ENCODE assay signal across 12 cellular contexts in genomic region chr14:93034671-93034994, GRCh38.
DNase-seq lines count a peak whose midpoint lies in the region; ATAC-seq and TF ChIP-seq lines count a peak whose summit lies in the region.
"Had no signal": no experiment of that assay in that cellular context is flagged by ENCODE, and none has a peak within 500 bp of the region (broad histone marks: within the 10 kb centered on the region; RNA-seq: fewer than 3 reads in every experiment).

No MANE protein-coding gene starts in this region.

- peaks cover 25 to 87% (median 41%) of the 10 kb centered on the region in 3 donors for H3K4me1 ChIP-seq in esophagus squamous epithelium
- H3K4me1 ChIP-seq in tibial nerve: peaks cover 8 to 99% (median 72%) of the 10 kb centered on the region in 4 donors

- H3K9me3 ChIP-seq in SU-DHL-6 (ENCODE audit: insufficient read depth, low read length) (no peaks in the 10 kb centered on the region), esophagus squamous epithelium (no peaks in the 10 kb centered on the region), tibial nerve (no peaks in the 10 kb centered on the region)
- H3K9me3 ChIP-seq: uterus had no signal

- H3K9me2 ChIP-seq in SU-DHL-6 (replicated peaks; ENCODE audit: insufficient read depth, low read length): no peaks in the 10 kb centered on the region

- no peaks in the 10 kb centered on the region for H3K79me2 ChIP-seq in SU-DHL-6 (ENCODE audit: insufficient read depth, low read length)

- TF ChIP-seq POLR2A in esophagus squamous epithelium (IDR thresholded peaks at IDR 0.05) (no peak), tibial nerve (IDR thresholded peaks at IDR 0.05) (no peak)

- H3K27ac ChIP-seq in SU-DHL-6 (ENCODE audit: low read depth, low read length) (no peak overlapping the region), esophagus squamous epithelium (peak overlapping the region in 3 of 4 donors; percentile 53 to 85 (median 57)), tibial nerve (peak overlapping the region; percentile 82 to 95 (median 90))

- intact Hi-C loops in Right ventricle myocardium inferior (cut with DNase I): no loop called here
- intact Hi-C loops in cardiac septum (cut with DNase I): no loop called here
- intact Hi-C loops in esophagus squamous epithelium (cut with DNase I): no loop called here
- intact Hi-C loops in posterior cingulate gyrus (cut with DNase I): no loop called here

- 72 to 92% methylated on average over 1 to 5 of the region's 5 CpGs for WGBS in esophagus squamous epithelium, 2 donors
- 59 to 63% methylated on average over 5 of the region's 5 CpGs for WGBS in tibial nerve, 2 donors

- no peak overlapping the region for H2AFZ ChIP-seq in SU-DHL-6 (ENCODE audit: low read depth, low read length, severe bottlenecking)

- no peaks in the 10 kb centered on the region for H3K27me3 ChIP-seq in SU-DHL-6 (ENCODE audit: low read length)
- H3K27me3 ChIP-seq in esophagus squamous epithelium: no peaks in the 10 kb centered on the region
- no peaks in the 10 kb centered on the region for H3K27me3 ChIP-seq in tibial nerve
- H3K27me3 ChIP-seq: uterus had no signal

- DNase-seq in Right ventricle myocardium inferior (ENCODE audit: missing footprints): peak; percentile 51
- no peak for DNase-seq in cardiac septum (ENCODE audit: low spot score)
- DNase-seq in esophagus squamous epithelium (lab: John Stamatoyannopoulos, UW): no peak
- no peak for DNase-seq in tibial nerve (ENCODE audit: low spot score in 2 of 2)
- DNase-seq in NCI-H1436 (lab: John Stamatoyannopoulos, UW): no peak
- DNase-seq in posterior cingulate gyrus: no peak
- DNase-seq: GDM1, NCI-H1092, NCI-H774, uterus had no signal

- H3K4me2 ChIP-seq in SU-DHL-6 (ENCODE audit: low read depth, low read length, poor library complexity, severe bottlenecking): no peak overlapping the region

- H3K9ac ChIP-seq in SU-DHL-6 (ENCODE audit: low read length): no peak overlapping the region

- H3K4me3 ChIP-seq in SU-DHL-6 (ENCODE audit: insufficient read depth, low read length, poor library complexity, severe bottlenecking) (no peak overlapping the region), esophagus squamous epithelium (no peak overlapping the region), tibial nerve (no peak overlapping the region)
- H3K4me3 ChIP-seq: uterus had no signal

- H4K20me1 ChIP-seq in SU-DHL-6 (ENCODE audit: low read depth, low read length): no peaks in the 10 kb centered on the region

- H3K36me3 ChIP-seq in SU-DHL-6 (ENCODE audit: low read length) (no peaks in the 10 kb centered on the region), esophagus squamous epithelium (no peaks in the 10 kb centered on the region), tibial nerve (no peaks in the 10 kb centered on the region)
- H3K36me3 ChIP-seq: uterus had no signal

- H3F3A ChIP-seq in SU-DHL-6 (ENCODE audit: insufficient read depth): no peaks in the 10 kb centered on the region

- no peak for TF ChIP-seq EP300 in tibial nerve (IDR thresholded peaks at IDR 0.05)

- ATAC-seq in Right ventricle myocardium inferior (no peak), HG02642 (IDR thresholded peaks at IDR 0.05; ENCODE audit: poor library complexity, unreplicated experiment) (no peak)

- TF ChIP-seq CTCF in SU-DHL-6 (IDR thresholded peaks at IDR 0.05; ENCODE audit: insufficient read depth, low read length, poor library complexity, severe bottlenecking) (peak; percentile 7), esophagus squamous epithelium (IDR thresholded peaks at IDR 0.05) (no peak), tibial nerve (IDR thresholded peaks at IDR 0.05) (no peak)
